Comparison of ENCODE assay signal across 8 cellular contexts in genomic region chr16:30747799-30748633, GRCh38. TPM values are rescaled to one million over a fixed set of nuclear protein-coding genes. Genes with fewer than 3 reads are reported as not detected.
A peak's percentile ranks its signal among the peaks of the same experiment; 100 is the strongest.
DNase-seq lines count a peak whose midpoint lies in the region; ATAC-seq, FAIRE-seq and TF ChIP-seq lines count a peak whose summit lies in the region.

A gene with protein sequence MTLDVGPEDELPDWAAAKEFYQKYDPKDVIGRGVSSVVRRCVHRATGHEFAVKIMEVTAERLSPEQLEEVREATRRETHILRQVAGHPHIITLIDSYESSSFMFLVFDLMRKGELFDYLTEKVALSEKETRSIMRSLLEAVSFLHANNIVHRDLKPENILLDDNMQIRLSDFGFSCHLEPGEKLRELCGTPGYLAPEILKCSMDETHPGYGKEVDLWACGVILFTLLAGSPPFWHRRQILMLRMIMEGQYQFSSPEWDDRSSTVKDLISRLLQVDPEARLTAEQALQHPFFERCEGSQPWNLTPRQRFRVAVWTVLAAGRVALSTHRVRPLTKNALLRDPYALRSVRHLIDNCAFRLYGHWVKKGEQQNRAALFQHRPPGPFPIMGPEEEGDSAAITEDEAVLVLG (plus strand): TSS chr16:30748425. CDS start chr16:30748821, 396 bp downstream.

- H3K36me3 Mint-ChIP-seq in T-cell = peaks cover 26% of the 10 kb centered on the region

- POLR2A ChIA-PET in T-cell (lab: Charles Lee) = interaction anchor here (0.6 to 1.0 kb wide), 4 partner anchors 11 to 288 kb away, joined by 3 to 6 read pairs (median 4); no protein-coding TSS in a partner anchor

- peak; percentile 78 to 87 for TF ChIP-seq EP300 in tibial nerve (IDR thresholded peaks at IDR 0.05)

- H3K9ac ChIP-seq in parathyroid adenoma = peak within 1 kb of the TSS; percentile 43

- H3K27ac ChIP-seq in adipose tissue (ENCODE audit: low read depth, low read length) (no peak within 1 kb of the TSS), cardiac muscle cell (peak within 1 kb of the TSS; percentile 81), parathyroid adenoma (peak within 1 kb of the TSS; percentile 60), tibial nerve (peak within 1 kb of the TSS; percentile 56 to 89 (median 87))

- H3K4me1 ChIP-seq in cardiac muscle cell (ENCODE audit: low read depth) (no peaks in the 10 kb centered on the region), parathyroid adenoma (peaks cover 2% of the 10 kb centered on the region), tibial nerve (peaks cover 0 to 30% (median 3%) of the 10 kb centered on the region in 4 donors)

- H3K79me2 ChIP-seq in parathyroid adenoma = peaks cover 3% of the 10 kb centered on the region

- H3K4me1 Mint-ChIP-seq in T-cell = peaks cover 19 to 27% (median 24%) of the 10 kb centered on the region in 3 donors

- FAIRE-seq in GM12891 (lab: Jason Lieb, UNC) = peak; percentile 98

- H3K36me3 ChIP-seq in cardiac muscle cell (peaks cover 18% of the 10 kb centered on the region), parathyroid adenoma (ENCODE audit: control insufficient read depth, insufficient read depth, low read length) (no peaks in the 10 kb centered on the region), tibial nerve (peaks cover 0 to 48% (median 13%) of the 10 kb centered on the region in 3 donors)

- ATAC-seq in HG02840 (IDR thresholded peaks at IDR 0.05; ENCODE audit: low FRiP score, unreplicated experiment) = peak; percentile 97
- peak; percentile 97 to 98 (median 98) for ATAC-seq in T-cell (replicated peaks in 1 of 4)

- CTCF ChIA-PET in T-cell (lab: Charles Lee) = interaction anchor here in 1 of 2 donors (1.0 kb wide), 3 partner anchors 12 to 318 kb away, joined by 3 to 5 read pairs (median 3); partner anchors contain the start of gene DCTPP1

- H3K4me2 ChIP-seq in parathyroid adenoma (ENCODE audit: low read length) = peak within 1 kb of the TSS; percentile 79

- H3K27me3 ChIP-seq in cardiac muscle cell (no peaks in the 10 kb centered on the region), parathyroid adenoma (ENCODE audit: control insufficient read depth, insufficient read depth, low read length) (no peaks in the 10 kb centered on the region), tibial nerve (no peaks in the 10 kb centered on the region)

- peak within 1 kb of the TSS; percentile 83 to 87 for H3K27ac Mint-ChIP-seq in T-cell

- H3K27me3 Mint-ChIP-seq in T-cell = no peaks in the 10 kb centered on the region

- H3K9me3 ChIP-seq in cardiac muscle cell (ENCODE audit: low read depth) (no peaks in the 10 kb centered on the region), parathyroid adenoma (ENCODE audit: control insufficient read depth, low read length) (no peaks in the 10 kb centered on the region), tibial nerve (no peaks in the 10 kb centered on the region)

- no peaks in the 10 kb centered on the region for H3K9me3 Mint-ChIP-seq in T-cell

- peak; percentile 98 for DNase-seq in GM12891 (ENCODE audit: insufficient read length, low spot score)
- peak; percentile 97 for DNase-seq in NCI-H1436 treated with DMSO at 0.1 percent for 48 hours (lab: John Stamatoyannopoulos, UW)
- peak; percentile 88 to 98 (median 92) for DNase-seq in T-cell
- peak; percentile 99 to 100 for DNase-seq in cardiac muscle cell (ENCODE audit: low read depth in 1 of 2, low spot score in 1 of 2)
- peak; percentile 96 to 99 for DNase-seq in tibial nerve (ENCODE audit: low spot score in 2 of 2)

- no peak for TF ChIP-seq CTCF in cardiac muscle cell (IDR thresholded peaks at IDR 0.05; ENCODE audit: low read depth, low read length)
- TF ChIP-seq CTCF in parathyroid adenoma (IDR thresholded peaks at IDR 0.05) = no peak
- peak in 1 of 5 experiments; percentile 33 for TF ChIP-seq CTCF in tibial nerve (IDR thresholded peaks at IDR 0.05)

- TF ChIP-seq POLR2A in GM12891 (IDR thresholded peaks at IDR 0.05; ENCODE audit: low read depth, low read length) (peak; percentile 94), tibial nerve (IDR thresholded peaks at IDR 0.05) (peak in 1 of 2 donors; percentile 61)

- H3K4me3 ChIP-seq in cardiac muscle cell (peak within 1 kb of the TSS; percentile 87), parathyroid adenoma (ENCODE audit: low read depth, low read length) (peak within 1 kb of the TSS; percentile 56), tibial nerve (peak within 1 kb of the TSS; percentile 74 to 98 (median 85))

- WGBS in adipose tissue, 3 donors = 2% methylated on average over 45 to 60 of the region's 60 CpGs
- WGBS in tibial nerve, 2 donors = 3 to 4% methylated on average over 23 to 30 of the region's 60 CpGs

- peak within 1 kb of the TSS; percentile 90 to 92 (median 91) for H3K4me3 Mint-ChIP-seq in T-cell

- peak within 1 kb of the TSS; percentile 76 for H2AFZ ChIP-seq in parathyroid adenoma

TF ChIP-seq in GM12891, 5 proteins besides CTCF, POLR2A, EP300 and RAD21:
- TF ChIP-seq PAX5 (IDR thresholded peaks at IDR 0.05; ENCODE audit: insufficient read depth, low read length, severe bottlenecking) (no peak), POU2F2 (IDR thresholded peaks at IDR 0.05; ENCODE audit: low read depth, low read length) (peak; percentile 55; the same call in 1 of the 2 replicates), TAF1 (IDR thresholded peaks at IDR 0.05; ENCODE audit: low read depth, low read length) (peak; percentile 95), SPI1 (IDR thresholded peaks at IDR 0.05; ENCODE audit: low read depth, low read length) (no peak), POLR2AphosphoS5 (IDR thresholded peaks at IDR 0.05; ENCODE audit: low read depth, low read length) (peak; percentile 96)

RNA-seq across cellular contexts. Expression of the gene that starts here (rescaled TPM):
- polyA plus RNA-seq in GM12891 (2012; ENCODE audit: low read depth, missing spikeins) = 29.2 TPM
- total RNA-seq in T-cell = 10 to 100 TPM; 36.4 to 57.8 (median 48.9) TPM
- 10 to 100 TPM; 11.8 to 22.0 (median 15.2) TPM for polyA plus RNA-seq in adipose tissue
- 29.7 and 35.1 TPM in 2 replicates for total RNA-seq in cardiac muscle cell
- polyA plus RNA-seq in cardiac muscle cell = 52.1 and 57.0 TPM in 2 replicates
- 10 to 100 TPM; 29.9 to 46.2 (median 33.3) TPM for total RNA-seq in tibial nerve
